Comparison of ENCODE assay signal across 8 cellular contexts in genomic region chr2:6826081-6826913, GRCh38. TPM values are rescaled to one million over a fixed set of nuclear protein-coding genes. Genes with fewer than 3 reads are reported as not detected.
DNase-seq lines count a peak whose midpoint lies in the region; ATAC-seq and TF ChIP-seq lines count a peak whose summit lies in the region.

No MANE protein-coding gene starts in this region.

- no peaks in the 10 kb centered on the region for H3K27me3 ChIP-seq in parathyroid adenoma (ENCODE audit: control insufficient read depth, insufficient read depth, low read length)

- in situ Hi-C loops in ACHN (cut with HindIII; ENCODE audit: low pct_ligation_motif_present, low pct_unique_long_range_greater_than_20kb, low sequenced_read_pairs), result no loop called here

- no peak overlapping the region for H3K4me2 ChIP-seq in parathyroid adenoma (ENCODE audit: low read length)

- H3K4me3 ChIP-seq in parathyroid adenoma (ENCODE audit: low read depth, low read length), result no peak overlapping the region

- no peaks in the 10 kb centered on the region for H3K79me2 ChIP-seq in parathyroid adenoma

- no peaks in the 10 kb centered on the region for H3K36me3 ChIP-seq in parathyroid adenoma (ENCODE audit: control insufficient read depth, insufficient read depth, low read length)

- ATAC-seq in GM18498 (IDR thresholded peaks at IDR 0.05; ENCODE audit: unreplicated experiment), result peak; percentile 87
- peak; percentile 88 for ATAC-seq in HG02840 (IDR thresholded peaks at IDR 0.05; ENCODE audit: low FRiP score, unreplicated experiment)
- ATAC-seq in esophagus mucosa, result peak; percentile 95

- no peak overlapping the region for H2AFZ ChIP-seq in parathyroid adenoma

- TF ChIP-seq CTCF in parathyroid adenoma (IDR thresholded peaks at IDR 0.05), result peak; percentile 45

- no peak overlapping the region for H3K9ac ChIP-seq in parathyroid adenoma

- H3K27ac ChIP-seq in parathyroid adenoma, result no peak overlapping the region

- H3K9me3 ChIP-seq in parathyroid adenoma (ENCODE audit: control insufficient read depth, low read length), result no peaks in the 10 kb centered on the region

- peak; percentile 75 for DNase-seq in ACHN
- DNase-seq in NCI-H1930 (lab: John Stamatoyannopoulos, UW), result peak; percentile 11 to 13
- DNase-seq in activated CD4-positive, alpha-beta T cell treated with anti-CD3 and anti-CD28 coated beads, Interleukin-2, amount 50 U/mL, for 4 hours, result peak; percentile 48 to 51
- no peak for DNase-seq in middle frontal gyrus (ENCODE audit: extremely low spot score, low spot score)

- no peaks in the 10 kb centered on the region for H3K4me1 ChIP-seq in parathyroid adenoma

RNA-seq across cellular contexts. Expression of gene CMPK2, which starts 39.4 kb away (rescaled TPM):
- 2.6 TPM for total RNA-seq in esophagus mucosa

RNA-seq across cellular contexts. Expression of gene RSAD2, which starts 51.3 kb away (rescaled TPM):
- 1.6 TPM for total RNA-seq in esophagus mucosa
